ENCODE assay signal across 8 cellular contexts in genomic region chr7:1922071-1922869, GRCh38.
A peak's percentile ranks its signal among the peaks of the same experiment; 100 is the strongest.
DNase-seq lines count a peak whose midpoint lies in the region; ATAC-seq and TF ChIP-seq lines count a peak whose summit lies in the region.

No MANE protein-coding gene starts in this region.

- H3K36me3 ChIP-seq in OCI-LY1 (ENCODE audit: insufficient read depth, low read length), result peaks cover 22% of the 10 kb centered on the region
- no peaks in the 10 kb centered on the region for H3K36me3 ChIP-seq in tibial artery
- H3K36me3 ChIP-seq in tibial nerve, result peaks cover 0 to 6% (median 0%) of the 10 kb centered on the region in 3 donors

- H3K4me1 ChIP-seq in OCI-LY1 (ENCODE audit: insufficient read depth, low read length, severe bottlenecking) (peaks cover 68% of the 10 kb centered on the region), tibial artery (peaks cover 0 to 3% (median 0%) of the 10 kb centered on the region in 4 donors), tibial nerve (peaks cover 0 to 45% (median 10%) of the 10 kb centered on the region in 4 donors)

- H2AFZ ChIP-seq in OCI-LY1 (ENCODE audit: low read length), result no peak overlapping the region

- no peak for TF ChIP-seq CTCF in OCI-LY1 (IDR thresholded peaks at IDR 0.05; ENCODE audit: low read length)
- TF ChIP-seq CTCF in tibial artery (IDR thresholded peaks at IDR 0.05), result no peak
- TF ChIP-seq CTCF in tibial nerve (IDR thresholded peaks at IDR 0.05), result no peak

- H3K79me2 ChIP-seq in OCI-LY1 (ENCODE audit: insufficient read depth, low read length), result no peaks in the 10 kb centered on the region

- H3K9me3 Mint-ChIP-seq in activated naive CD4-positive, alpha-beta T cell treated with anti-CD3 and anti-CD28 coated beads, Interleukin-2, amount 50 U/mL, for 24 hours, result no peaks in the 10 kb centered on the region

- no peaks in the 10 kb centered on the region for H3F3A ChIP-seq in OCI-LY1 (ENCODE audit: insufficient read depth, low read length)

- intact Hi-C loops in tibial artery (cut with DNase I; ENCODE audit: low total_unique reads), result no loop called here

- peaks cover 86% of the 10 kb centered on the region for H3K4me1 Mint-ChIP-seq in activated naive CD4-positive, alpha-beta T cell treated with anti-CD3 and anti-CD28 coated beads, Interleukin-2, amount 50 U/mL, for 24 hours

- peak overlapping the region; percentile 8 for H3K27ac Mint-ChIP-seq in activated naive CD4-positive, alpha-beta T cell treated with anti-CD3 and anti-CD28 coated beads, Interleukin-2, amount 50 U/mL, for 24 hours

- no peak for ATAC-seq in HG03442 (IDR thresholded peaks at IDR 0.05; ENCODE audit: unreplicated experiment)

- no peaks in the 10 kb centered on the region for H3K9me2 ChIP-seq in OCI-LY1 (ENCODE audit: low read depth, low read length)

- H3K4me3 Mint-ChIP-seq in activated naive CD4-positive, alpha-beta T cell treated with anti-CD3 and anti-CD28 coated beads, Interleukin-2, amount 50 U/mL, for 24 hours, result peak overlapping the region; percentile 73

- DNase-seq in Ammon's horn (ENCODE audit: low spot score), result peak; percentile 40
- DNase-seq in stimulated activated CD4-positive, alpha-beta T cell treated with anti-CD3 and anti-CD28 coated beads, Interleukin-12 subunit alpha, Interleukin-12 subunit beta, amount 100 ng/mL, for 24 hours (ENCODE audit: low read depth in 2 of 2), result peak; percentile 40 to 56
- DNase-seq in tibial artery, result no peak
- no peak for DNase-seq in activated gamma-delta T cell treated with Interleukin-2 at 50 U/mL for 16 hours
- no peak for DNase-seq in tibial nerve (ENCODE audit: low spot score in 2 of 2)

- H3K4me2 ChIP-seq in OCI-LY1 (ENCODE audit: low read length), result peak overlapping the region; percentile 36; the same call in 1 of the 2 replicates

- 88 to 91% methylated on average over 42 of the region's 42 CpGs for WGBS in tibial nerve, 2 donors

- TF ChIP-seq POLR2A in tibial nerve (IDR thresholded peaks at IDR 0.05), result no peak

- H3K9ac ChIP-seq in OCI-LY1 (ENCODE audit: low read length), result no peak overlapping the region; the same call in 1 of the 2 replicates

- H3K27me3 Mint-ChIP-seq in activated naive CD4-positive, alpha-beta T cell treated with anti-CD3 and anti-CD28 coated beads, Interleukin-2, amount 50 U/mL, for 24 hours, result no peaks in the 10 kb centered on the region

- H3K9me3 ChIP-seq in OCI-LY1 (ENCODE audit: low read length) (no peaks in the 10 kb centered on the region), tibial artery (no peaks in the 10 kb centered on the region), tibial nerve (no peaks in the 10 kb centered on the region)

- peaks cover 14% of the 10 kb centered on the region for H3K36me3 Mint-ChIP-seq in activated naive CD4-positive, alpha-beta T cell treated with anti-CD3 and anti-CD28 coated beads, Interleukin-2, amount 50 U/mL, for 24 hours

- peak overlapping the region; percentile 2 for H3K4me3 ChIP-seq in OCI-LY1 (ENCODE audit: low read depth, low read length, poor library complexity, severe bottlenecking)
- no peak overlapping the region for H3K4me3 ChIP-seq in tibial artery
- H3K4me3 ChIP-seq in tibial nerve, result no peak overlapping the region

- H3K27me3 ChIP-seq in OCI-LY1 (ENCODE audit: insufficient read depth, low read length) (no peaks in the 10 kb centered on the region), tibial artery (no peaks in the 10 kb centered on the region), tibial nerve (no peaks in the 10 kb centered on the region)

- no peaks in the 10 kb centered on the region for H4K20me1 ChIP-seq in OCI-LY1 (ENCODE audit: insufficient read depth, low read length)

- TF ChIP-seq EP300 in tibial nerve (IDR thresholded peaks at IDR 0.05), result no peak

- peak overlapping the region; percentile 48 for H3K27ac ChIP-seq in OCI-LY1 (ENCODE audit: low read depth, low read length, poor library complexity, severe bottlenecking)
- H3K27ac ChIP-seq in tibial artery, result no peak overlapping the region
- H3K27ac ChIP-seq in tibial nerve, result no peak overlapping the region

Comparison
In these comparisons a context has a peak if more than half of its experiments do, and no peak if none do; other contexts are left out.
1. DNase-seq: peak in Ammon's horn (single experiment) and stimulated activated CD4-positive, alpha-beta T cell treated with anti-CD3 and anti-CD28 coated beads, Interleukin-12 subunit alpha, Interleukin-12 subunit beta, amount 100 ng/mL, for 24 hours (2 of 2); none in tibial artery (0 of 2), activated gamma-delta T cell treated with Interleukin-2 at 50 U/mL for 16 hours (single experiment) and tibial nerve (0 of 2).